17 cellular contexts compared by ENCODE assay signal in the genomic region with DNA sequence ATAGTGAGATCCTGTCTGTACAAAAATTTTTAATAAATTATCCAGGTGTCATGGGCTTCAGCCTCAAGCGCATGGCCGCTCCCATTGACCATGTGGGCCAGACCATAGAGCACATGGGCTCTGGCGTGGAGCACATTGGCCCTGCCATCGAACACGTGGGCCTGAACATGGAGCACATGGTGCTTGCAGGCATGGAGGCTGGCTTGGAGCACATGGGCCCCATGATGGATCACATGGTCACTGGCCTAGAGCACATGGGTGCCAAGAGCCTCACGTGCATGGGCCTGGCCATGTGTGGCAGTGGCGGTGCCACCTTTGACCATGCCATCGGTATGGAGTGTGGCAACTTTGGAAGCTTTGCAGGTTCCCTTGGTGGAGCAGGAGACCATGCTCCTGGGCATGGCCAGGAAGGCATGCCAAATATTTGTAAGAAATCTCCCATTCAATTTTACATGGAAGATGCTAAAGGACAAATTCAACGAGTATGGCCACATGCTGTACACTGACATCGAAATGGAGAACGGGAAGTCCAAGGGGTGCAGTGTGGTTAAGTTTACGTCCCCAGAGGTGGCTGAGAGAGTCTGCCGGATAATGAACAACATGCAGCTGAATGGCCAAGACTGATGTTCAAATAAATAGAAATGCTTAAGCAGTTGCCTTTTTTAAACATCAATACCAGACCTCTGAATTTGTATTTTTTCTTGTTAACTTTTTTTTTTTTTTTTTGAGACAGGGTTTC. TPM values are rescaled to one million over a fixed set of nuclear protein-coding genes. Genes with fewer than 3 reads are reported as not detected.
DNase-seq lines count a peak whose midpoint lies in the region; ATAC-seq and TF ChIP-seq lines count a peak whose summit lies in the region.
"Had no signal": no experiment of that assay in that cellular context is flagged by ENCODE, and none has a peak within 500 bp of the region (broad histone marks: within the 10 kb centered on the region; RNA-seq: fewer than 3 reads in every experiment).

No MANE protein-coding gene starts in this region.

- no peak overlapping the region for H4K8ac ChIP-seq in neuronal stem cell (ENCODE audit: low read depth, low read length)

- no peak overlapping the region for H3K14ac ChIP-seq in neuronal stem cell (ENCODE audit: low read length)

- H3K4me1 Mint-ChIP-seq in activated B cell treated with CpG ODN at 0.5 μM for 24 hours = peaks cover 4% of the 10 kb centered on the region
- H3K4me1 Mint-ChIP-seq: CD14-positive monocyte had no signal

- no peak overlapping the region for H4K91ac ChIP-seq in neuronal stem cell (ENCODE audit: low read depth, low read length, poor library complexity)

- H3K36me3 Mint-ChIP-seq in activated B cell treated with CpG ODN at 0.5 μM for 24 hours (ENCODE audit: low read depth) = no peaks in the 10 kb centered on the region
- H3K36me3 Mint-ChIP-seq: CD14-positive monocyte had no signal

- peak overlapping the region; percentile 63 for H2BK5ac ChIP-seq in neuronal stem cell (ENCODE audit: low read length)

- no peak overlapping the region for H2BK120ac ChIP-seq in neuronal stem cell (ENCODE audit: low read depth, low read length)

- POLR2A ChIA-PET in HEK293 (lab: Yijun Ruan, JAX) = interaction anchor here (0.6 kb wide), 1 partner anchor 221 kb away, joined by 7 read pairs; no protein-coding TSS in a partner anchor
- POLR2A ChIA-PET in activated B cell treated with CpG ODN at 0.5 μM for 24 hours (lab: Charles Lee) = interaction anchor here (0.7 to 4.2 kb wide), 4 partner anchors 12 to 695 kb away, joined by 4 to 15 read pairs (median 6); a partner anchor contains a TSS

- peaks cover 65% of the 10 kb centered on the region for H3K4me1 ChIP-seq in BLaER1
- peaks cover 10% of the 10 kb centered on the region for H3K4me1 ChIP-seq in HEK293 (ENCODE audit: control insufficient read depth, insufficient read depth, low read length)
- peaks cover 8 to 10% of the 10 kb centered on the region in 2 donors for H3K4me1 ChIP-seq in neuronal stem cell (ENCODE audit: control insufficient read depth in 2 of 2, insufficient read depth in 1 of 2, low read depth in 1 of 2, low read length in 2 of 2)
- H3K4me1 ChIP-seq in heart right ventricle = peaks cover 0 to 20% (median 6%) of the 10 kb centered on the region in 9 donors

- H3K23ac ChIP-seq in neuronal stem cell (ENCODE audit: low read depth, low read length, poor library complexity) = peak overlapping the region; percentile 86

- H3K4me2 ChIP-seq in BLaER1 = peak overlapping the region; percentile 73
- H3K4me2 ChIP-seq in neuronal stem cell (ENCODE audit: insufficient read depth, low read length, poor library complexity, severe bottlenecking) = no peak overlapping the region

- H2AFZ ChIP-seq in neuronal stem cell (ENCODE audit: low read length) = no peak overlapping the region

- H2BK12ac ChIP-seq in neuronal stem cell (ENCODE audit: low read length) = peak overlapping the region; percentile 82

- H3K27ac Mint-ChIP-seq in activated B cell treated with CpG ODN at 0.5 μM for 24 hours = no peak overlapping the region
- H3K27ac Mint-ChIP-seq: CD14-positive monocyte had no signal

- H3K18ac ChIP-seq in neuronal stem cell (ENCODE audit: low read length) = peak overlapping the region; percentile 70

- DNase-seq in activated B cell treated with CpG ODN at 0.5 μM for 24 hours = no peak
- DNase-seq in neuronal stem cell (ENCODE audit: low spot score) = no peak
- DNase-seq in medulla oblongata (ENCODE audit: extremely low spot score) = no peak
- DNase-seq in heart right ventricle = no peak
- DNase-seq in NCI-H510A treated with DMSO at 0.1 percent for 48 hours (lab: John Stamatoyannopoulos, UW) = no peak
- DNase-seq: DMS79, H7, IMR-90, Kasumi-1, MG63, NCI-H187 treated with DMSO at 0.1 percent for 48 hours, NCI-H226, NCI-H524 treated with DMSO at 0.1 percent for 48 hours had no signal

- no peak overlapping the region for H3K4me3 ChIP-seq in BLaER1
- no peak overlapping the region for H3K4me3 ChIP-seq in HEK293 (ENCODE audit: low read depth, low read length)
- H3K4me3 ChIP-seq in neuronal stem cell (ENCODE audit: low read length in 2 of 2) = peak overlapping the region in 1 of 2 donors; percentile 15
- H3K4me3 ChIP-seq in heart right ventricle = no peak overlapping the region
- H3K4me3 ChIP-seq: MG63 had no signal

- H3K9me3 ChIP-seq in BLaER1 (no peaks in the 10 kb centered on the region), HEK293 (ENCODE audit: control insufficient read depth, insufficient read depth, low read depth, low read length) (no peaks in the 10 kb centered on the region), neuronal stem cell (replicated peaks in 1 of 2; ENCODE audit: control insufficient read depth in 2 of 2, insufficient read depth in 1 of 2, low read depth in 1 of 2, low read length in 2 of 2) (peaks cover 0 to 2% of the 10 kb centered on the region in 2 donors), heart right ventricle (no peaks in the 10 kb centered on the region)
- H3K9me3 ChIP-seq: MG63 had no signal

- ATAC-seq in activated B cell treated with CpG ODN at 0.5 μM for 24 hours (ENCODE audit: low read depth) (peak; percentile 62), heart right ventricle (no peak)

- peak overlapping the region; percentile 75 for H2BK15ac ChIP-seq in neuronal stem cell (ENCODE audit: low read length)

- H2AK5ac ChIP-seq in neuronal stem cell (ENCODE audit: low read depth, low read length) = peak overlapping the region; percentile 72

- no peak overlapping the region for H3K4me3 Mint-ChIP-seq in activated B cell treated with CpG ODN at 0.5 μM for 24 hours
- H3K4me3 Mint-ChIP-seq: CD14-positive monocyte had no signal

- whole genome bisulfite sequencing in neuronal stem cell (ENCODE audit: extremely low coverage in 2 of 2, insufficient read length in 2 of 2, insufficient replicate concordance in 1 of 2), 2 donors = no CpG with 5 or more reads among the region's 13 CpGs
- 91% methylated on average over 13 of the region's 13 CpGs for WGBS in heart right ventricle, 2 donors

- no peaks in the 10 kb centered on the region for H4K20me1 ChIP-seq in BLaER1

- CTCF ChIA-PET in HEK293 (lab: Yijun Ruan, JAX) (no interaction called here), activated B cell treated with CpG ODN at 0.5 μM for 24 hours (lab: Charles Lee) (no interaction called here)

- H3K79me1 ChIP-seq in neuronal stem cell (ENCODE audit: low read depth, low read length) = no peaks in the 10 kb centered on the region

- H3K36me3 ChIP-seq in BLaER1 (no peaks in the 10 kb centered on the region), HEK293 (ENCODE audit: control insufficient read depth in 2 of 2, insufficient read depth in 1 of 2, low read length in 2 of 2) (no peaks in the 10 kb centered on the region), neuronal stem cell (replicated peaks in 1 of 2; ENCODE audit: control insufficient read depth in 2 of 2, insufficient read depth in 2 of 2, low read length in 2 of 2) (no peaks in the 10 kb centered on the region), heart right ventricle (no peaks in the 10 kb centered on the region)
- H3K36me3 ChIP-seq: MG63 had no signal

- H3K27ac ChIP-seq in BLaER1 = peak overlapping the region; percentile 38; the same call in 1 of the 2 replicates
- no peak overlapping the region for H3K27ac ChIP-seq in HEK293 (ENCODE audit: extremely low read depth, low read depth, low read length)
- no peak overlapping the region for H3K27ac ChIP-seq in neuronal stem cell (replicated peaks; ENCODE audit: low read length)
- no peak overlapping the region for H3K27ac ChIP-seq in heart right ventricle
- H3K27ac ChIP-seq: HL-60 had no signal

- H3K9ac ChIP-seq in BLaER1 (no peak overlapping the region), neuronal stem cell (ENCODE audit: low read depth, low read length, poor library complexity) (no peak overlapping the region)

- TF ChIP-seq CTCF in HEK293 (tag by site-specific recombination; IDR thresholded peaks at IDR 0.05) = no peak
- TF ChIP-seq CTCF in activated B cell treated with CpG ODN at 0.5 μM for 24 hours (IDR thresholded peaks at IDR 0.05) = no peak
- TF ChIP-seq CTCF in heart right ventricle (IDR thresholded peaks at IDR 0.05) = no peak

- H3K9me3 Mint-ChIP-seq in activated B cell treated with CpG ODN at 0.5 μM for 24 hours = no peaks in the 10 kb centered on the region

- H3K27me3 ChIP-seq in BLaER1 (no peaks in the 10 kb centered on the region), neuronal stem cell (ENCODE audit: control insufficient read depth in 3 of 3, insufficient read depth in 3 of 3, low read depth in 1 of 3, low read length in 3 of 3) (peaks cover 0 to 2% (median 0%) of the 10 kb centered on the region in 3 experiments), heart right ventricle (no peaks in the 10 kb centered on the region)
- H3K27me3 ChIP-seq: MG63 had no signal

- intact Hi-C loops in activated B cell treated with CpG ODN at 0.5 μM for 24 hours (cut with micrococcal nuclease) = no loop called here
- intact Hi-C loops in heart right ventricle (cut with DNase I) = no loop called here

- H3K27me3 Mint-ChIP-seq in activated B cell treated with CpG ODN at 0.5 μM for 24 hours = no peaks in the 10 kb centered on the region

- no peak overlapping the region for H3K4ac ChIP-seq in neuronal stem cell (ENCODE audit: low read length)

TF ChIP-seq in HEK293, 187 proteins besides CTCF, POLR2A, EP300 and RAD21:
- TF ChIP-seq ZNF560 (tag by site-specific recombination; IDR thresholded peaks at IDR 0.05; ENCODE audit: borderline replicate concordance) (no peak), ZNF121 (tag by site-specific recombination; IDR thresholded peaks at IDR 0.05) (0 out of 2 replicates have a peak, but pooled peaks have one; percentile 8)

RNA-seq across cellular contexts. Expression of a gene that starts 21.3 kb away (rescaled TPM):
- total RNA-seq in activated B cell treated with CpG ODN at 0.5 μM for 24 hours (70.7 and 77.9 TPM in 2 replicates), heart right ventricle (10 to 100 TPM in 2 of 10 donors, 1 to 10 TPM in 8; 3.2 to 17.7 (median 5.3) TPM)
- polyA plus RNA-seq in neuronal stem cell (2013, experiment 1 of 2) = 54.5 TPM
- polyA plus RNA-seq in neuronal stem cell (2013, experiment 2 of 2) = 53.6 TPM
- polyA plus RNA-seq in heart right ventricle = 10 to 100 TPM in 1 of 2 donors, 1 to 10 TPM in 1; 6.3 to 30.5 TPM

RNA-seq across cellular contexts. Expression of a gene that starts 40.9 kb away (rescaled TPM):
- total RNA-seq in activated B cell treated with CpG ODN at 0.5 μM for 24 hours = 74.7 and 81.3 TPM in 2 replicates
- polyA plus RNA-seq in neuronal stem cell (2013, experiment 1 of 2) = 133 TPM
- polyA plus RNA-seq in neuronal stem cell (2013, experiment 2 of 2) = 137 TPM
- 100 to 1,000 TPM in 2 of 10 donors, 10 to 100 TPM in 8; 68.7 to 123 (median 79.0) TPM for total RNA-seq in heart right ventricle
- 100 to 1,000 TPM in 1 of 2 donors, 10 to 100 TPM in 1; 96.9 to 192 TPM for polyA plus RNA-seq in heart right ventricle

RNA-seq across cellular contexts. Expression of a gene that starts 51.1 kb away (rescaled TPM):
- 20.3 and 25.6 TPM in 2 replicates for total RNA-seq in activated B cell treated with CpG ODN at 0.5 μM for 24 hours
- 35.6 TPM for polyA plus RNA-seq in neuronal stem cell (2013, experiment 1 of 2)
- 37.6 TPM for polyA plus RNA-seq in neuronal stem cell (2013, experiment 2 of 2)
- 10 to 100 TPM; 69.1 to 96.5 (median 74.0) TPM for total RNA-seq in heart right ventricle
- polyA plus RNA-seq in heart right ventricle = 10 to 100 TPM; 20.8 to 23.3 TPM
